1 cellular context compared by ENCODE assay signal in the genomic region with DNA sequence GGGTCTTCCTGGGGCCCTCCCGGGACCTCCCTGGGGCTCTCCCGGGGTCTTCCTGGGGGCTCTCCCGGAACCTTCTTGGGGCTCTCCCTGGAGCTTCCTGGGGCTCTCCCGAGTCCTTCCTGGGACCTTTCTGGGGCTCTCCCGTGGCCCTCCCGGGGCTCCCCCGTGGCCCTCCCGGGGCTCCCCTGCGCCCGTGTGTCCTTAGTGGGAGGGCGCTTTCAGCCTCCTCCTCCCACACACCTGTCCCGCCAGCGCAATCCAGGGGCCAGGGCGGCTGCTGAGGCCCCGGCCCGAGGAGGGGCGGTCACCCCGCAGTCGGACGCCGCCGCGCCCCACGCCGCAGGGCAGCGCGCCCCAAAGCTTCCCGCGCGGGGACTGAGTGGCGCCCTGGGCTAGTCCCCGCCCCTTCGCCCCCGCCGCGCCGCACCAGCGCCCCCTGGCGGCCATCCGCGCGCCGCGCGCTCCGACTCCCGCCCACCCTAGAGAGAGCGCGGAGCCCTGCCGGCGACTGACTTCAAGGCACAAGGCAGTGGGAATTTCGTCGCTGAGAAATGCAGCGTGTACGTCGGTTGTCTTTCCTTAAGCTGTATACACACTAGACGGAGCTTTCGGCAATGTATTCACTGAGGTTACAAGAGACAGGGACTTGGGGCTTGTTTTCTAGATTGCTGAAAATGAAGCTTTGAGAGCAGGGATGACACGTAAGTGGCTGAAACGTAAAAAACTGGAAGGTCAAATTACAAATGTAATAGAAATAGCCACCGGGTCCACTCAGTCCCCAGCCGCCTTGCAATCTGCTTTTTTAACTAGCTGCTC.
TF ChIP-seq lines count a peak whose summit lies in the region.

No MANE protein-coding gene starts in this region.

TF ChIP-seq in HCT116, 20 proteins besides CTCF, POLR2A, EP300 and RAD21 (continued from another document):
- TF ChIP-seq, protein P1, sequence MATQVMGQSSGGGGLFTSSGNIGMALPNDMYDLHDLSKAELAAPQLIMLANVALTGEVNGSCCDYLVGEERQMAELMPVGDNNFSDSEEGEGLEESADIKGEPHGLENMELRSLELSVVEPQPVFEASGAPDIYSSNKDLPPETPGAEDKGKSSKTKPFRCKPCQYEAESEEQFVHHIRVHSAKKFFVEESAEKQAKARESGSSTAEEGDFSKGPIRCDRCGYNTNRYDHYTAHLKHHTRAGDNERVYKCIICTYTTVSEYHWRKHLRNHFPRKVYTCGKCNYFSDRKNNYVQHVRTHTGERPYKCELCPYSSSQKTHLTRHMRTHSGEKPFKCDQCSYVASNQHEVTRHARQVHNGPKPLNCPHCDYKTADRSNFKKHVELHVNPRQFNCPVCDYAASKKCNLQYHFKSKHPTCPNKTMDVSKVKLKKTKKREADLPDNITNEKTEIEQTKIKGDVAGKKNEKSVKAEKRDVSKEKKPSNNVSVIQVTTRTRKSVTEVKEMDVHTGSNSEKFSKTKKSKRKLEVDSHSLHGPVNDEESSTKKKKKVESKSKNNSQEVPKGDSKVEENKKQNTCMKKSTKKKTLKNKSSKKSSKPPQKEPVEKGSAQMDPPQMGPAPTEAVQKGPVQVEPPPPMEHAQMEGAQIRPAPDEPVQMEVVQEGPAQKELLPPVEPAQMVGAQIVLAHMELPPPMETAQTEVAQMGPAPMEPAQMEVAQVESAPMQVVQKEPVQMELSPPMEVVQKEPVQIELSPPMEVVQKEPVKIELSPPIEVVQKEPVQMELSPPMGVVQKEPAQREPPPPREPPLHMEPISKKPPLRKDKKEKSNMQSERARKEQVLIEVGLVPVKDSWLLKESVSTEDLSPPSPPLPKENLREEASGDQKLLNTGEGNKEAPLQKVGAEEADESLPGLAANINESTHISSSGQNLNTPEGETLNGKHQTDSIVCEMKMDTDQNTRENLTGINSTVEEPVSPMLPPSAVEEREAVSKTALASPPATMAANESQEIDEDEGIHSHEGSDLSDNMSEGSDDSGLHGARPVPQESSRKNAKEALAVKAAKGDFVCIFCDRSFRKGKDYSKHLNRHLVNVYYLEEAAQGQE (IDR thresholded peaks at IDR 0.05; ENCODE audit: low read depth): no peak
- TF ChIP-seq CEBPB (IDR thresholded peaks at IDR 0.05; ENCODE audit: low read depth): no peak
- TF ChIP-seq FOSL1 (IDR thresholded peaks at IDR 0.05; ENCODE audit: low read depth): no peak
- TF ChIP-seq JUND (IDR thresholded peaks at IDR 0.05): no peak
